ENCODE assay signal across 8 cellular contexts in genomic region chr1:185317034-185317885, GRCh38. TPM values are rescaled to one million over a fixed set of nuclear protein-coding genes. Genes with fewer than 3 reads are reported as not detected.
DNase-seq lines count a peak whose midpoint lies in the region; ATAC-seq and TF ChIP-seq lines count a peak whose summit lies in the region.

Gene IVNS1ABP (minus strand): TSS chr1:185317243. CDS start chr1:185309493, 7,750 bp downstream.

- peak within 1 kb of the TSS; percentile 97 for H3K4me3 Mint-ChIP-seq in GM23338
- H3K4me3 Mint-ChIP-seq in naive thymus-derived CD8-positive, alpha-beta T cell, result peak within 1 kb of the TSS; percentile 91 to 99 (median 96)

- H3K4me2 ChIP-seq in GM23338 (peak within 1 kb of the TSS; percentile 90), fibroblast of lung (ENCODE audit: extremely low read depth, insufficient read depth, low read length) (peak within 1 kb of the TSS; percentile 99)

- peak within 1 kb of the TSS; percentile 98 for H3K27ac Mint-ChIP-seq in GM23338
- peak within 1 kb of the TSS; percentile 97 to 100 (median 99) for H3K27ac Mint-ChIP-seq in naive thymus-derived CD8-positive, alpha-beta T cell

- H3K36me3 Mint-ChIP-seq in GM23338 (ENCODE audit: low read depth), result peaks cover 30% of the 10 kb centered on the region
- no peaks in the 10 kb centered on the region for H3K36me3 Mint-ChIP-seq in naive thymus-derived CD8-positive, alpha-beta T cell

- no peaks in the 10 kb centered on the region for H3K9me3 ChIP-seq in fibroblast of lung (ENCODE audit: control insufficient read depth, insufficient read depth, low read depth, low read length)

- H3K4me1 ChIP-seq in GM23338 (ENCODE audit: insufficient read depth) (peaks cover 31% of the 10 kb centered on the region), fibroblast of lung (ENCODE audit: control insufficient read depth, extremely low read depth, insufficient read depth, low read length) (peaks cover 2% of the 10 kb centered on the region)

- H3K79me2 ChIP-seq in GM23338 (replicated peaks; ENCODE audit: insufficient read depth) (peaks cover 54% of the 10 kb centered on the region), fibroblast of lung (ENCODE audit: control insufficient read depth, insufficient read depth, low read length) (peaks cover 45% of the 10 kb centered on the region)

- H3K27me3 ChIP-seq in GM23338 (ENCODE audit: insufficient read depth), result no peaks in the 10 kb centered on the region
- no peaks in the 10 kb centered on the region for H3K27me3 ChIP-seq in fibroblast of lung (ENCODE audit: control insufficient read depth, insufficient read depth, low read length)

- peak within 1 kb of the TSS; percentile 96 for H3K9ac ChIP-seq in fibroblast of lung (ENCODE audit: insufficient read depth, low read length)

- TF ChIP-seq CTCF in GM23338 (conservative IDR thresholded peaks at IDR 0.05; ENCODE audit: low read depth in 2 of 2), result peak; percentile 20 to 81; a peak in 2 of 4 replicates
- TF ChIP-seq CTCF in fibroblast of lung (conservative IDR thresholded peaks at IDR 0.05 in 1 of 2, IDR thresholded peaks at IDR 0.05 in 1 of 2; ENCODE audit: low read depth in 1 of 2, low read length in 2 of 2), result peak in 1 of 2 donors; percentile 14

- peaks cover 13% of the 10 kb centered on the region for H3K9me3 Mint-ChIP-seq in GM23338
- H3K9me3 Mint-ChIP-seq in naive thymus-derived CD8-positive, alpha-beta T cell, result no peaks in the 10 kb centered on the region

- peak within 1 kb of the TSS; percentile 94 for H2AFZ ChIP-seq in GM23338
- H2AFZ ChIP-seq in fibroblast of lung (ENCODE audit: low read length), result peak within 1 kb of the TSS; percentile 97

- no peaks in the 10 kb centered on the region; the same call in 1 of the 2 replicates for H3K36me3 ChIP-seq in GM23338 (ENCODE audit: insufficient read depth)
- H3K36me3 ChIP-seq in fibroblast of lung (ENCODE audit: control insufficient read depth, insufficient read depth, low read length), result no peaks in the 10 kb centered on the region

- peaks cover 33% of the 10 kb centered on the region for H3K4me1 Mint-ChIP-seq in GM23338
- peaks cover 18 to 55% (median 52%) of the 10 kb centered on the region in 4 donors for H3K4me1 Mint-ChIP-seq in naive thymus-derived CD8-positive, alpha-beta T cell

- DNase-seq in EH (ENCODE audit: low read depth), result peak; percentile 94
- DNase-seq in GM23338 (ENCODE audit: low spot score), result peak; percentile 98
- peak; percentile 93 for DNase-seq in LHCN-M2 (ENCODE audit: low read depth)
- peak; percentile 91 for DNase-seq in RPMI7951 (ENCODE audit: low read depth)
- DNase-seq in activated T-helper 1 cell treated with anti-CD3 and anti-CD28 coated beads, Interleukin-2, amount 50 U/mL, for 16 hours (ENCODE audit: low read depth in 1 of 2, low spot score in 1 of 2), result peak; percentile 92 to 93
- peak; percentile 88 to 90 for DNase-seq in fibroblast of lung (ENCODE audit: low read depth in 2 of 2)
- peak; percentile 89 to 97 (median 96) for DNase-seq in naive thymus-derived CD8-positive, alpha-beta T cell
- peak; percentile 97 to 99 (median 98) for DNase-seq in stimulated activated naive CD4-positive, alpha-beta T cell (lab: John Stamatoyannopoulos, UW)

- peaks cover 10% of the 10 kb centered on the region for H3K27me3 Mint-ChIP-seq in GM23338 (ENCODE audit: insufficient read depth, low read depth, poor library complexity)
- no peaks in the 10 kb centered on the region for H3K27me3 Mint-ChIP-seq in naive thymus-derived CD8-positive, alpha-beta T cell

- peak within 1 kb of the TSS; percentile 98 for H3K27ac ChIP-seq in GM23338 (ENCODE audit: low read depth)
- peak within 1 kb of the TSS; percentile 96 for H3K27ac ChIP-seq in fibroblast of lung (ENCODE audit: insufficient read depth, low read length)

- no peaks in the 10 kb centered on the region for H3K9me2 ChIP-seq in GM23338 (ENCODE audit: insufficient read depth)

- 0 out of 2 replicates have a peak, but pooled peaks cover 6% of the 10 kb centered on the region for H3F3A ChIP-seq in GM23338 (replicated peaks; ENCODE audit: low read depth)

- ATAC-seq in GM23338, result peak; percentile 88
- ATAC-seq in naive thymus-derived CD8-positive, alpha-beta T cell, result peak; percentile 76 to 78

- H3K4me3 ChIP-seq in GM23338 (peak within 1 kb of the TSS; percentile 90), fibroblast of lung (replicated peaks in 1 of 4; ENCODE audit: control extremely low read depth in 1 of 4, insufficient read depth in 1 of 4, low read depth in 3 of 4, low read length in 4 of 4) (peak within 1 kb of the TSS; percentile 85 to 94 (median 91))

- POLR2A ChIA-PET in naive thymus-derived CD8-positive, alpha-beta T cell (lab: Charles Lee), result interaction anchor here (0.6 to 4.6 kb wide), 42 partner anchors 11 to 1058 kb away, joined by 3 to 58 read pairs (median 6); partner anchors contain the start of genes ODR4, RNF2, SWT1 and TPR

- peaks cover 13% of the 10 kb centered on the region; the same call in 1 of the 2 replicates for H4K20me1 ChIP-seq in GM23338 (replicated peaks; ENCODE audit: insufficient read depth)
- H4K20me1 ChIP-seq in fibroblast of lung (ENCODE audit: control insufficient read depth, extremely low read depth, insufficient read depth, low read length), result no peaks in the 10 kb centered on the region

TF ChIP-seq in GM23338, 12 proteins besides CTCF, POLR2A, EP300 and RAD21 (continues in another document):
- no peak for TF ChIP-seq EZH2 (IDR thresholded peaks at IDR 0.05; ENCODE audit: low read depth, unreplicated experiment)
- 0 out of 2 replicates have a peak, but pooled peaks have one; percentile 39 for TF ChIP-seq ZNF114 (CRISPR knock-in tag; IDR thresholded peaks at IDR 0.05)
- no peak for TF ChIP-seq JUNB (IDR thresholded peaks at IDR 0.05; ENCODE audit: unreplicated experiment)
- no peak for TF ChIP-seq EZH2phosphoT487 (IDR thresholded peaks at IDR 0.05; ENCODE audit: unreplicated experiment)
- peak; percentile 77 for TF ChIP-seq CREB1 (CRISPR knock-in tag; IDR thresholded peaks at IDR 0.05; ENCODE audit: low read depth)
- no peak for TF ChIP-seq ZNF331 (CRISPR knock-in tag; IDR thresholded peaks at IDR 0.05; ENCODE audit: low read depth)
- TF ChIP-seq STAT1 (IDR thresholded peaks at IDR 0.05; ENCODE audit: unreplicated experiment), result no peak
- TF ChIP-seq REST (IDR thresholded peaks at IDR 0.05; ENCODE audit: unreplicated experiment), result peak; percentile 6

RNA-seq across cellular contexts. Expression of gene IVNS1ABP, which starts in this region (rescaled TPM):
- 162 TPM in 2 replicates for total RNA-seq in GM23338 (2014; rRNA removed; shearing (Covaris generic))
- 63.1 and 73.5 TPM in 2 replicates for polyA plus RNA-seq in GM23338 (2016; fragmentation: Nextera tagmentation; extraction: Ambion mirVana)
- total RNA-seq in LHCN-M2 (2014; rRNA removed), result 73.6 and 85.0 TPM in 2 replicates
- 25.0 TPM for polyA plus RNA-seq in LHCN-M2 (2012)
- total RNA-seq in RPMI7951 (2014; rRNA removed; shearing (Covaris generic)), result 57.1 and 67.0 TPM in 2 replicates
- total RNA-seq in fibroblast of lung, result 20.0 and 23.8 TPM in 2 replicates
- polyA plus RNA-seq in fibroblast of lung, result 17.8 and 25.4 TPM in 2 replicates
- polyA plus RNA-seq in fibroblast of lung (2012), result 12.1 and 17.6 TPM in 2 replicates
- polyA minus RNA-seq in fibroblast of lung (ENCODE audit: low replicate concordance), result 12.6 and 31.5 TPM in 2 replicates
- total RNA-seq in naive thymus-derived CD8-positive, alpha-beta T cell, result 100 to 1,000 TPM; 160 to 164 TPM
- 10 to 100 TPM; 44.8 to 55.1 (median 48.5) TPM for polyA plus RNA-seq in naive thymus-derived CD8-positive, alpha-beta T cell

Comparison
In these comparisons a context has a peak if more than half of its experiments do, and no peak if none do; other contexts are left out.
1. Peak in every context shown above with its lines: DNase-seq, ATAC-seq, H3K4me3 ChIP-seq and H3K27ac ChIP-seq.